9 cellular contexts compared by ENCODE assay signal in the genomic region with DNA sequence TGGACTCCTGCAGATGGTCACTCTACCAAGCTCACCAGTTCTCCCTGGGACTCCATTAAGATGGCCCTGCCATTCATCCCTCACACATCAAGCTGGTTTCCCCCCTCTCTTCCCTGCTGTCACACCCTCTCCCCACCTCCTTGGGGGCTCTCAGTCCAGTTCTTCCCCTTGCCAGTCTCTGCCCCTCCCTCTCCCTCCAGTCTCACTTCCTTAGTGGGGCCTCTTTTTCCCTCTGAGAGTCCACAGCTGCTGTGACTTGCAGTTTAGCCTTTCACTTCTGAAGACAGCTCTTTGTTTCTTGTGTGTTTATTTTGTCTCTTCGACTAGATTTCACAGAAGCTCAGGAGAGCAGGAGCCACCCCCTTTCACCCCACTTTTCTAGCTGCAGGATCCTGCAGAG. TPM values are rescaled to one million over a fixed set of nuclear protein-coding genes. Genes with fewer than 3 reads are reported as not detected.
DNase-seq lines count a peak whose midpoint lies in the region; ATAC-seq and TF ChIP-seq lines count a peak whose summit lies in the region.
"Had no signal": no experiment of that assay in that cellular context is flagged by ENCODE, and none has a peak within 500 bp of the region (broad histone marks: within the 10 kb centered on the region; RNA-seq: fewer than 3 reads in every experiment).

No MANE protein-coding gene starts in this region.

- no peak overlapping the region for H2BK5ac ChIP-seq in mesenchymal stem cell (ENCODE audit: low read depth, low read length, poor library complexity, severe bottlenecking)

- no peaks in the 10 kb centered on the region for H3K9me3 ChIP-seq in mesenchymal stem cell (ENCODE audit: control insufficient read depth, low read length)
- H3K9me3 ChIP-seq in aorta (ENCODE audit: control insufficient read depth, low read length), result no peaks in the 10 kb centered on the region
- H3K9me3 ChIP-seq: lower lobe of right lung had no signal

- peaks cover 6% of the 10 kb centered on the region for H3K4me1 ChIP-seq in mesenchymal stem cell (ENCODE audit: control insufficient read depth, insufficient read depth, low read depth, low read length)
- H3K4me1 ChIP-seq in aorta (ENCODE audit: control insufficient read depth in 1 of 2, insufficient read depth in 2 of 2, low read length in 2 of 2), result no peaks in the 10 kb centered on the region

- no peak overlapping the region for H3K14ac ChIP-seq in mesenchymal stem cell (ENCODE audit: low read length in 2 of 2)

- H2AFZ ChIP-seq in mesenchymal stem cell (ENCODE audit: low read depth, low read length), result no peak overlapping the region

- H4K91ac ChIP-seq in mesenchymal stem cell (ENCODE audit: low read length), result peak overlapping the region; percentile 87

- no peak for TF ChIP-seq CTCF in NB4 (IDR thresholded peaks at IDR 0.05; ENCODE audit: low read depth, low read length)

- H4K8ac ChIP-seq in mesenchymal stem cell (ENCODE audit: low read length), result peak overlapping the region; percentile 87

- H3K23ac ChIP-seq in mesenchymal stem cell (ENCODE audit: low read length in 2 of 2), result no peak overlapping the region

- H3K4me3 ChIP-seq in NB4 (ENCODE audit: low read depth, low read length) (no peak overlapping the region), mesenchymal stem cell (ENCODE audit: insufficient read depth in 1 of 2, low read depth in 1 of 2, low read length in 2 of 2) (no peak overlapping the region), aorta (ENCODE audit: low read length in 2 of 2) (no peak overlapping the region)
- H3K4me3 ChIP-seq: lower lobe of right lung had no signal

- no peak overlapping the region for H2BK15ac ChIP-seq in mesenchymal stem cell (ENCODE audit: low read depth, poor library complexity, severe bottlenecking)

- 0% methylated on average over 1 of the region's 1 CpG for WGBS in mesenchymal stem cell
- WGBS in aorta, 2 donors, result 0 to 15% methylated on average over 1 of the region's 1 CpG

- peak overlapping the region; percentile 71 to 83 for H2BK12ac ChIP-seq in mesenchymal stem cell (ENCODE audit: low read length in 2 of 2)

- DNase-seq in NB4 (ENCODE audit: low read depth) (peak; percentile 49), mesenchymal stem cell (peak; percentile 64), aorta (no peak), foreskin melanocyte (no peak), kidney glomerular epithelial cell (lab: John Stamatoyannopoulos, UW) (no peak)
- DNase-seq in stimulated activated CD4-positive, alpha-beta T cell treated with anti-CD3 and anti-CD28 coated beads, Interleukin-12 subunit alpha, Interleukin-12 subunit beta, amount 100 ng/mL, for 4 hours, result no peak
- DNase-seq: lower lobe of right lung had no signal

- peaks cover 4% of the 10 kb centered on the region for H3K79me1 ChIP-seq in mesenchymal stem cell (replicated peaks; ENCODE audit: low read length, poor library complexity, severe bottlenecking)

- peak overlapping the region; percentile 83 to 88 for H3K18ac ChIP-seq in mesenchymal stem cell (ENCODE audit: low read depth in 1 of 2, low read length in 2 of 2)

- peak overlapping the region; percentile 64 for H2BK120ac ChIP-seq in mesenchymal stem cell (ENCODE audit: low read depth, low read length)

- H3K4ac ChIP-seq in mesenchymal stem cell (ENCODE audit: low read depth in 1 of 2, low read length in 2 of 2), result peak overlapping the region; percentile 1 to 13

- no peak for TF ChIP-seq POLR2A in NB4 (IDR thresholded peaks at IDR 0.05; ENCODE audit: extremely low read depth, insufficient read length)

- no peak overlapping the region for H3K4me2 ChIP-seq in mesenchymal stem cell (ENCODE audit: low read length, poor library complexity, severe bottlenecking)

- no peak overlapping the region for H3K9ac ChIP-seq in mesenchymal stem cell (ENCODE audit: low read length)

- no peaks in the 10 kb centered on the region for H3K36me3 ChIP-seq in mesenchymal stem cell (ENCODE audit: control insufficient read depth in 1 of 2, insufficient read depth in 2 of 2, low read depth in 1 of 2, low read length in 2 of 2)
- no peaks in the 10 kb centered on the region for H3K36me3 ChIP-seq in aorta (ENCODE audit: control insufficient read depth in 1 of 2, insufficient read depth in 2 of 2, low read length in 1 of 2)
- H3K36me3 ChIP-seq: lower lobe of right lung had no signal

- ATAC-seq in GM18511 (IDR thresholded peaks at IDR 0.05; ENCODE audit: unreplicated experiment) (peak; percentile 49), HG02571 (IDR thresholded peaks at IDR 0.05; ENCODE audit: unreplicated experiment) (peak; percentile 36), aorta (ENCODE audit: low FRiP score) (no peak)

- H2AK5ac ChIP-seq in mesenchymal stem cell (ENCODE audit: low read length, severe bottlenecking), result no peak overlapping the region

- intact Hi-C loops in aorta (cut with DNase I), result no loop called here

- no peak overlapping the region for H3K27ac ChIP-seq in mesenchymal stem cell (ENCODE audit: low read length, poor library complexity, severe bottlenecking)
- no peak overlapping the region for H3K27ac ChIP-seq in aorta (ENCODE audit: low read depth in 1 of 2, low read length in 2 of 2)
- H3K27ac ChIP-seq: lower lobe of right lung had no signal

- H3K27me3 ChIP-seq in mesenchymal stem cell (ENCODE audit: control insufficient read depth in 1 of 2, insufficient read depth in 1 of 2, low read length in 2 of 2), result no peaks in the 10 kb centered on the region
- no peaks in the 10 kb centered on the region for H3K27me3 ChIP-seq in aorta (ENCODE audit: control insufficient read depth in 1 of 2, insufficient read depth in 2 of 2, low read length in 1 of 2)

RNA-seq across cellular contexts. Expression of a gene that starts 10.5 kb away (rescaled TPM):
- polyA plus RNA-seq in mesenchymal stem cell (2013, experiment 1 of 2), result 1.5 TPM
- polyA plus RNA-seq in mesenchymal stem cell (2013, experiment 2 of 2), result 1.2 TPM
- total RNA-seq in aorta, result 10 to 100 TPM; 31.5 to 53.7 TPM
- polyA plus RNA-seq in aorta, result 10 to 100 TPM in 1 of 2 donors, 1 to 10 TPM in 1; 1.6 to 11.6 TPM

Comparison
In these comparisons a context has a peak if more than half of its experiments do, and no peak if none do; other contexts are left out.
1. DNase-seq: peak in NB4 (single experiment) and mesenchymal stem cell (single experiment); none in aorta (0 of 2), stimulated activated CD4-positive, alpha-beta T cell treated with anti-CD3 and anti-CD28 coated beads, Interleukin-12 subunit alpha, Interleukin-12 subunit beta, amount 100 ng/mL, for 4 hours (single experiment), foreskin melanocyte (single experiment) and kidney glomerular epithelial cell (single experiment).